14 cellular contexts compared by ENCODE assay signal in the genomic region with DNA sequence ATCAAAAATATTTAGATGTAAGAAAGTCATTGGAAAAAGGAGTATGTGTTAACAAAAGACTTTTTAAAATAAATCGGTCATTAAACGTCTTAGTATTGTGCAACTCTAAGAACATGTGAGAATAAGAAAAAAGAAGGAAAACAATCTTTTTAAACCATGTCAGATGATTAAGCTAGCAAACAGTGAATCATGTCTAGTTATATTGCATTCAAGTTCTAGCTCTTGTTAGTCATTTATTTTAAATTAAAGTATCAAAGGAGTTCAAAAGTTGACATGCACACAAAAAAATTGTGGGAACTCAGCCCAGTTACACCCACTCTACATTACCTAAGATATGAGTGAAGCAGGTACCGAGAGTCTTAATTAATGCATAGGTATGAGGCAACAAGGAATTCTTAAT. TPM values are rescaled to one million over a fixed set of nuclear protein-coding genes. Genes with fewer than 3 reads are reported as not detected.
A peak's percentile ranks its signal among the peaks of the same experiment; 100 is the strongest.
DNase-seq lines count a peak whose midpoint lies in the region; ATAC-seq, FAIRE-seq and TF ChIP-seq lines count a peak whose summit lies in the region.
"Had no signal": no experiment of that assay in that cellular context is flagged by ENCODE, and none has a peak within 500 bp of the region (broad histone marks: within the 10 kb centered on the region; RNA-seq: fewer than 3 reads in every experiment).

No MANE protein-coding gene starts in this region.

- peaks cover 3% of the 10 kb centered on the region for H3K4me1 Mint-ChIP-seq in T-helper 17 cell

- no peak for TF ChIP-seq EP300 in suprapubic skin (IDR thresholded peaks at IDR 0.05)

- peaks cover 18% of the 10 kb centered on the region for H3K4me1 ChIP-seq in mammary epithelial cell (ENCODE audit: insufficient read depth, low read length)
- H3K4me1 ChIP-seq in suprapubic skin = peaks cover 37% of the 10 kb centered on the region
- H3K4me1 ChIP-seq: SJCRH30, testis had no signal

- TF ChIP-seq POLR2A in suprapubic skin (IDR thresholded peaks at IDR 0.05) = no peak

- H3K79me2 ChIP-seq in mammary epithelial cell (ENCODE audit: insufficient read depth, low read length) = peaks cover 26% of the 10 kb centered on the region

- CTCF ChIA-PET in mammary epithelial cell (lab: Charles Lee; ENCODE audit: low non-redundant PET) = interaction anchor here (0.6 kb wide), 1 partner anchor 111 kb away, joined by 12 read pairs; a partner anchor contains a TSS

- H3K4me3 ChIP-seq in mammary epithelial cell (replicated peaks in 1 of 3; ENCODE audit: insufficient read depth in 1 of 3, low read depth in 2 of 3, low read length in 3 of 3) (peak overlapping the region in 1 of 3 experiments; percentile 31), suprapubic skin (no peak overlapping the region)
- H3K4me3 ChIP-seq: SJCRH30, testis had no signal

- H3K27ac Mint-ChIP-seq in T-helper 17 cell = no peak overlapping the region

- BruUV-seq in mammary epithelial cell (replicated peaks; lab: Mats Ljungman, UMichigan) = no TSS peak

- H2AFZ ChIP-seq in mammary epithelial cell (ENCODE audit: low read depth, low read length) = no peak overlapping the region

- no peak overlapping the region for H3K9ac ChIP-seq in mammary epithelial cell (ENCODE audit: insufficient read depth, low read length)

- no peaks in the 10 kb centered on the region for H3K9me3 ChIP-seq in mammary epithelial cell (replicated peaks; ENCODE audit: insufficient read depth, low read length)
- H3K9me3 ChIP-seq in suprapubic skin = no peaks in the 10 kb centered on the region
- H3K9me3 ChIP-seq in T-helper 17 cell (ENCODE audit: control insufficient read depth, low read length, poor library complexity, severe bottlenecking) = no peaks in the 10 kb centered on the region
- H3K9me3 ChIP-seq: SJCRH30, testis had no signal

- in situ Hi-C loops in mammary epithelial cell (cut with MboI; ENCODE audit: low sequenced_read_pairs in 2 of 2) = no loop called here

- no peak overlapping the region for H3K27ac ChIP-seq in mammary epithelial cell (ENCODE audit: insufficient read depth, low read depth, low read length)
- peak overlapping the region; percentile 26 for H3K27ac ChIP-seq in suprapubic skin
- H3K27ac ChIP-seq: SJCRH30, testis, VCaP had no signal

- TF ChIP-seq CTCF in mammary epithelial cell (conservative IDR thresholded peaks at IDR 0.05 in 1 of 2, IDR thresholded peaks at IDR 0.05 in 1 of 2; ENCODE audit: extremely low read depth in 1 of 2, insufficient read depth in 1 of 2, low read depth in 1 of 2, low read length in 2 of 2) (no peak), suprapubic skin (IDR thresholded peaks at IDR 0.05) (no peak)

- 3% methylated on average over 3 of the region's 3 CpGs for WGBS in mammary epithelial cell (ENCODE audit: low coverage, missing lambda C conversion rate)
- 34% methylated on average over 3 of the region's 3 CpGs for whole genome bisulfite sequencing in suprapubic skin

- DNase-seq in HT1080 (ENCODE audit: low read depth) = peak; percentile 20
- DNase-seq in mammary epithelial cell = peak; percentile 88
- no peak for DNase-seq in suprapubic skin (ENCODE audit: low spot score in 2 of 2)
- no peak for DNase-seq in T-helper 17 cell
- DNase-seq in stimulated activated CD4-positive, alpha-beta T cell treated with anti-CD3 and anti-CD28 coated beads, Interleukin-4, amount 100 ng/mL, for 4 hours = no peak
- DNase-seq in effector CD8-positive, alpha-beta T cell (lab: John Stamatoyannopoulos, UW) = no peak
- DNase-seq: COR-L47, NCI-H1436 treated with DMSO at 0.1 percent for 48 hours, NCI-H526, right cardiac atrium, SJCRH30, testis had no signal

- H3K27me3 Mint-ChIP-seq in T-helper 17 cell = no peaks in the 10 kb centered on the region

- FAIRE-seq in islet of Langerhans (lab: Jason Lieb, UNC) = peak; percentile 70

- dilution Hi-C loops in mammary epithelial cell (cut with HindIII; ENCODE audit: low sequenced_read_pairs) = no loop called here

- no peaks in the 10 kb centered on the region for H3K36me3 ChIP-seq in mammary epithelial cell (ENCODE audit: insufficient read depth, low read length)
- no peaks in the 10 kb centered on the region for H3K36me3 ChIP-seq in suprapubic skin

- H3K4me3 Mint-ChIP-seq in T-helper 17 cell = no peak overlapping the region

- no peaks in the 10 kb centered on the region for H4K20me1 ChIP-seq in mammary epithelial cell (ENCODE audit: insufficient read depth, low read length)

- no peaks in the 10 kb centered on the region for H3K36me3 Mint-ChIP-seq in T-helper 17 cell (ENCODE audit: low read depth)

- H3K27me3 ChIP-seq in mammary epithelial cell (ENCODE audit: insufficient read depth, low read length) = no peaks in the 10 kb centered on the region
- no peaks in the 10 kb centered on the region for H3K27me3 ChIP-seq in suprapubic skin
- H3K27me3 ChIP-seq: SJCRH30, testis had no signal

- no peak for ATAC-seq in T-helper 17 cell
- ATAC-seq: right cardiac atrium had no signal

- intact Hi-C loops in mammary epithelial cell (cut with micrococcal nuclease) = no loop called here

- H3K4me2 ChIP-seq in mammary epithelial cell (ENCODE audit: insufficient read depth, low read depth, low read length) = peak overlapping the region; percentile 59

RNA-seq across cellular contexts. Expression of a gene that starts 9.8 kb away (rescaled TPM):
- 1.9 and 4.0 TPM in 2 replicates for total RNA-seq in HT1080 (2014; rRNA removed; shearing (Covaris generic))
- 1.3 and 1.7 TPM in 2 replicates for polyA plus RNA-seq in HT1080 (2015; cell fraction: cytosol; rRNA removed)
- polyA plus RNA-seq in HT1080 (2015; cell fraction: nucleus; rRNA removed) = 5.1 and 5.8 TPM in 2 replicates
- total RNA-seq in mammary epithelial cell (10 to 100 TPM in 1 of 2 donors, 1 to 10 TPM in 1; 9.9 to 31.0 TPM), suprapubic skin (10 to 100 TPM; 25.4 to 34.4 (median 30.5) TPM), T-helper 17 cell (under 1 TPM; 0.31 to 0.65 TPM)
- polyA plus RNA-seq in mammary epithelial cell = 6.1 TPM
- 6.2 TPM for polyA minus RNA-seq in mammary epithelial cell

Comparison
In these comparisons a context has a peak if more than half of its experiments do, and no peak if none do; other contexts are left out.
1. DNase-seq: peak in HT1080 (single experiment) and mammary epithelial cell (single experiment); none in suprapubic skin (0 of 2), T-helper 17 cell (0 of 3), stimulated activated CD4-positive, alpha-beta T cell treated with anti-CD3 and anti-CD28 coated beads, Interleukin-4, amount 100 ng/mL, for 4 hours (0 of 2) and effector CD8-positive, alpha-beta T cell (single experiment).